In the genomic region with DNA sequence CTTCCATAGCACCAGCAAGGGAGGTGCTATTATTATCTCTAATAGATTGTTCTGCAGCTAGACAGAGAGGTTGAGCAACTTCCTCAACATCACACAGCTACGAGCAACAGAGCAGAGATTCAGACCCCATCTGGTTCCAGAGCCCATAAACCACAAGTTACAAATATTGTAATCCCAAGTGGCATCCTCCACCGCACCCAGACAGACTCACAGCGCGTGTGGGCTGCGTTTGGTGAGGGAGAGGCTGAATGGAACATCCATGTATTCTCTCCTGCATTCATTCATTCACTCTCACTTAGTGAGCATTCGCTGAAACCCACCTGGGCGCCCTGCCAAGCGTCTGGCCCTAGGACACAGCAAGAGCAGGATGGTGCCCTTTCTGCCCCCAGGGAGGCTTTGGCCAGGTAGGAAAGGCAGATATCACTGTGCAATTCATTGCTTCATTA, we compare ENCODE assay signal across 1 cellular context.
TF ChIP-seq lines count a peak whose summit lies in the region.

No MANE protein-coding gene starts in this region.

TF ChIP-seq in GM23338, 12 proteins besides CTCF, POLR2A, EP300 and RAD21 (continued from another document):
- TF ChIP-seq, protein P1, sequence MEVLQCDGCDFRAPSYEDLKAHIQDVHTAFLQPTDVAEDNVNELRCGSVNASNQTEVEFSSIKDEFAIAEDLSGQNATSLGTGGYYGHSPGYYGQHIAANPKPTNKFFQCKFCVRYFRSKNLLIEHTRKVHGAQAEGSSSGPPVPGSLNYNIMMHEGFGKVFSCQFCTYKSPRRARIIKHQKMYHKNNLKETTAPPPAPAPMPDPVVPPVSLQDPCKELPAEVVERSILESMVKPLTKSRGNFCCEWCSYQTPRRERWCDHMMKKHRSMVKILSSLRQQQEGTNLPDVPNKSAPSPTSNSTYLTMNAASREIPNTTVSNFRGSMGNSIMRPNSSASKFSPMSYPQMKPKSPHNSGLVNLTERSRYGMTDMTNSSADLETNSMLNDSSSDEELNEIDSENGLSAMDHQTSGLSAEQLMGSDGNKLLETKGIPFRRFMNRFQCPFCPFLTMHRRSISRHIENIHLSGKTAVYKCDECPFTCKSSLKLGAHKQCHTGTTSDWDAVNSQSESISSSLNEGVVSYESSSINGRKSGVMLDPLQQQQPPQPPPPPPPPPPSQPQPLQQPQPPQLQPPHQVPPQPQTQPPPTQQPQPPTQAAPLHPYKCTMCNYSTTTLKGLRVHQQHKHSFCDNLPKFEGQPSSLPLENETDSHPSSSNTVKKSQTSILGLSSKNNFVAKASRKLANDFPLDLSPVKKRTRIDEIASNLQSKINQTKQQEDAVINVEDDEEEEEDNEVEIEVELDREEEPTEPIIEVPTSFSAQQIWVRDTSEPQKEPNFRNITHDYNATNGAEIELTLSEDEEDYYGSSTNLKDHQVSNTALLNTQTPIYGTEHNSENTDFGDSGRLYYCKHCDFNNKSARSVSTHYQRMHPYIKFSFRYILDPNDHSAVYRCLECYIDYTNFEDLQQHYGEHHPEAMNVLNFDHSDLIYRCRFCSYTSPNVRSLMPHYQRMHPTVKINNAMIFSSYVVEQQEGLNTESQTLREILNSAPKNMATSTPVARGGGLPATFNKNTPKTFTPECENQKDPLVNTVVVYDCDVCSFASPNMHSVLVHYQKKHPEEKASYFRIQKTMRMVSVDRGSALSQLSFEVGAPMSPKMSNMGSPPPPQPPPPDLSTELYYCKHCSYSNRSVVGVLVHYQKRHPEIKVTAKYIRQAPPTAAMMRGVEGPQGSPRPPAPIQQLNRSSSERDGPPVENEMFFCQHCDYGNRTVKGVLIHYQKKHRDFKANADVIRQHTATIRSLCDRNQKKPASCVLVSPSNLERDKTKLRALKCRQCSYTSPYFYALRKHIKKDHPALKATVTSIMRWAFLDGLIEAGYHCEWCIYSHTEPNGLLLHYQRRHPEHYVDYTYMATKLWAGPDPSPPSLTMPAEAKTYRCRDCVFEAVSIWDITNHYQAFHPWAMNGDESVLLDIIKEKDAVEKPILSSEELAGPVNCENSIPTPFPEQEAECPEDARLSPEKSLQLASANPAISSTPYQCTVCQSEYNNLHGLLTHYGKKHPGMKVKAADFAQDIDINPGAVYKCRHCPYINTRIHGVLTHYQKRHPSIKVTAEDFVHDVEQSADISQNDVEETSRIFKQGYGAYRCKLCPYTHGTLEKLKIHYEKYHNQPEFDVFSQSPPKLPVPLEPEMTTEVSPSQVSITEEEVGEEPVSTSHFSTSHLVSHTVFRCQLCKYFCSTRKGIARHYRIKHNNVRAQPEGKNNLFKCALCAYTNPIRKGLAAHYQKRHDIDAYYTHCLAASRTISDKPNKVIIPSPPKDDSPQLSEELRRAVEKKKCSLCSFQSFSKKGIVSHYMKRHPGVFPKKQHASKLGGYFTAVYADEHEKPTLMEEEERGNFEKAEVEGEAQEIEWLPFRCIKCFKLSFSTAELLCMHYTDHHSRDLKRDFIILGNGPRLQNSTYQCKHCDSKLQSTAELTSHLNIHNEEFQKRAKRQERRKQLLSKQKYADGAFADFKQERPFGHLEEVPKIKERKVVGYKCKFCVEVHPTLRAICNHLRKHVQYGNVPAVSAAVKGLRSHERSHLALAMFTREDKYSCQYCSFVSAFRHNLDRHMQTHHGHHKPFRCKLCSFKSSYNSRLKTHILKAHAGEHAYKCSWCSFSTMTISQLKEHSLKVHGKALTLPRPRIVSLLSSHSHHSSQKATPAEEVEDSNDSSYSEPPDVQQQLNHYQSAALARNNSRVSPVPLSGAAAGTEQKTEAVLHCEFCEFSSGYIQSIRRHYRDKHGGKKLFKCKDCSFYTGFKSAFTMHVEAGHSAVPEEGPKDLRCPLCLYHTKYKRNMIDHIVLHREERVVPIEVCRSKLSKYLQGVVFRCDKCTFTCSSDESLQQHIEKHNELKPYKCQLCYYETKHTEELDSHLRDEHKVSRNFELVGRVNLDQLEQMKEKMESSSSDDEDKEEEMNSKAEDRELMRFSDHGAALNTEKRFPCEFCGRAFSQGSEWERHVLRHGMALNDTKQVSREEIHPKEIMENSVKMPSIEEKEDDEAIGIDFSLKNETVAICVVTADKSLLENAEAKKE (CRISPR knock-in tag; IDR thresholded peaks at IDR 0.05), result no peak
- TF ChIP-seq, protein P2, sequence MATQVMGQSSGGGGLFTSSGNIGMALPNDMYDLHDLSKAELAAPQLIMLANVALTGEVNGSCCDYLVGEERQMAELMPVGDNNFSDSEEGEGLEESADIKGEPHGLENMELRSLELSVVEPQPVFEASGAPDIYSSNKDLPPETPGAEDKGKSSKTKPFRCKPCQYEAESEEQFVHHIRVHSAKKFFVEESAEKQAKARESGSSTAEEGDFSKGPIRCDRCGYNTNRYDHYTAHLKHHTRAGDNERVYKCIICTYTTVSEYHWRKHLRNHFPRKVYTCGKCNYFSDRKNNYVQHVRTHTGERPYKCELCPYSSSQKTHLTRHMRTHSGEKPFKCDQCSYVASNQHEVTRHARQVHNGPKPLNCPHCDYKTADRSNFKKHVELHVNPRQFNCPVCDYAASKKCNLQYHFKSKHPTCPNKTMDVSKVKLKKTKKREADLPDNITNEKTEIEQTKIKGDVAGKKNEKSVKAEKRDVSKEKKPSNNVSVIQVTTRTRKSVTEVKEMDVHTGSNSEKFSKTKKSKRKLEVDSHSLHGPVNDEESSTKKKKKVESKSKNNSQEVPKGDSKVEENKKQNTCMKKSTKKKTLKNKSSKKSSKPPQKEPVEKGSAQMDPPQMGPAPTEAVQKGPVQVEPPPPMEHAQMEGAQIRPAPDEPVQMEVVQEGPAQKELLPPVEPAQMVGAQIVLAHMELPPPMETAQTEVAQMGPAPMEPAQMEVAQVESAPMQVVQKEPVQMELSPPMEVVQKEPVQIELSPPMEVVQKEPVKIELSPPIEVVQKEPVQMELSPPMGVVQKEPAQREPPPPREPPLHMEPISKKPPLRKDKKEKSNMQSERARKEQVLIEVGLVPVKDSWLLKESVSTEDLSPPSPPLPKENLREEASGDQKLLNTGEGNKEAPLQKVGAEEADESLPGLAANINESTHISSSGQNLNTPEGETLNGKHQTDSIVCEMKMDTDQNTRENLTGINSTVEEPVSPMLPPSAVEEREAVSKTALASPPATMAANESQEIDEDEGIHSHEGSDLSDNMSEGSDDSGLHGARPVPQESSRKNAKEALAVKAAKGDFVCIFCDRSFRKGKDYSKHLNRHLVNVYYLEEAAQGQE (IDR thresholded peaks at IDR 0.05; ENCODE audit: unreplicated experiment), result no peak
- no peak for TF ChIP-seq NANOG (IDR thresholded peaks at IDR 0.05; ENCODE audit: borderline replicate concordance)
- no peak for TF ChIP-seq CREB1 (CRISPR knock-in tag; IDR thresholded peaks at IDR 0.05; ENCODE audit: low read depth)
- no peak for TF ChIP-seq STAT1 (IDR thresholded peaks at IDR 0.05; ENCODE audit: unreplicated experiment)
- no peak for TF ChIP-seq JUNB (IDR thresholded peaks at IDR 0.05; ENCODE audit: unreplicated experiment)
- no peak for TF ChIP-seq ZNF114 (CRISPR knock-in tag; IDR thresholded peaks at IDR 0.05)
- no peak for TF ChIP-seq POLR2AphosphoS5 (IDR thresholded peaks at IDR 0.05; ENCODE audit: low read depth)
- TF ChIP-seq, protein P3, sequence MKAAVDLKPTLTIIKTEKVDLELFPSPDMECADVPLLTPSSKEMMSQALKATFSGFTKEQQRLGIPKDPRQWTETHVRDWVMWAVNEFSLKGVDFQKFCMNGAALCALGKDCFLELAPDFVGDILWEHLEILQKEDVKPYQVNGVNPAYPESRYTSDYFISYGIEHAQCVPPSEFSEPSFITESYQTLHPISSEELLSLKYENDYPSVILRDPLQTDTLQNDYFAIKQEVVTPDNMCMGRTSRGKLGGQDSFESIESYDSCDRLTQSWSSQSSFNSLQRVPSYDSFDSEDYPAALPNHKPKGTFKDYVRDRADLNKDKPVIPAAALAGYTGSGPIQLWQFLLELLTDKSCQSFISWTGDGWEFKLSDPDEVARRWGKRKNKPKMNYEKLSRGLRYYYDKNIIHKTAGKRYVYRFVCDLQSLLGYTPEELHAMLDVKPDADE (IDR thresholded peaks at IDR 0.05), result no peak
- no peak for TF ChIP-seq EZH2 (IDR thresholded peaks at IDR 0.05; ENCODE audit: low read depth, unreplicated experiment)
